Comparison of ENCODE assay signal across 24 cellular contexts in genomic region chr9:18796871-18797270, GRCh38.
DNase-seq lines count a peak whose midpoint lies in the region; ATAC-seq and TF ChIP-seq lines count a peak whose summit lies in the region.
"Had no signal": no experiment of that assay in that cellular context is flagged by ENCODE, and none has a peak within 500 bp of the region (broad histone marks: within the 10 kb centered on the region; RNA-seq: fewer than 3 reads in every experiment).

No MANE protein-coding gene starts in this region.

- no peak for TF ChIP-seq CTCF in WERI-Rb-1 (IDR thresholded peaks at IDR 0.05; ENCODE audit: low read depth, low read length)
- TF ChIP-seq CTCF in mesothelial cell of epicardium (IDR thresholded peaks at IDR 0.05; ENCODE audit: unreplicated experiment) = no peak

- no peak overlapping the region for H3K4me3 Mint-ChIP-seq in mesothelial cell of epicardium
- H3K4me3 Mint-ChIP-seq: B cell; CD8-positive, alpha-beta memory T cell; IgD-negative memory B cell had no signal

- no peaks in the 10 kb centered on the region for H3K27me3 ChIP-seq in WERI-Rb-1 (ENCODE audit: insufficient read depth, low read depth, severe bottlenecking)

- no peaks in the 10 kb centered on the region for H3K36me3 ChIP-seq in WERI-Rb-1

- peaks cover 33% of the 10 kb centered on the region for H3K4me1 Mint-ChIP-seq in mesothelial cell of epicardium
- H3K4me1 Mint-ChIP-seq: B cell; CD8-positive, alpha-beta memory T cell; IgD-negative memory B cell had no signal

- H3K9me3 Mint-ChIP-seq in mesothelial cell of epicardium = peaks cover 4% of the 10 kb centered on the region

- no peaks in the 10 kb centered on the region for H3K36me3 Mint-ChIP-seq in mesothelial cell of epicardium
- H3K36me3 Mint-ChIP-seq: CD8-positive, alpha-beta memory T cell had no signal

- H3K27ac ChIP-seq in WERI-Rb-1 = peak overlapping the region; percentile 24
- H3K27ac ChIP-seq: 22Rv1, C4-2B, HL-60, KMS-11 had no signal

- no peaks in the 10 kb centered on the region for H3K27me3 Mint-ChIP-seq in mesothelial cell of epicardium (ENCODE audit: low read depth)
- H3K27me3 Mint-ChIP-seq: B cell had no signal

- ATAC-seq in HG03354 (IDR thresholded peaks at IDR 0.05; ENCODE audit: poor library complexity, severe bottlenecking, unreplicated experiment) = no peak
- ATAC-seq in HG02571 (IDR thresholded peaks at IDR 0.05; ENCODE audit: unreplicated experiment) = no peak
- ATAC-seq: PC-3 had no signal

- no peak overlapping the region for H3K4me3 ChIP-seq in WERI-Rb-1 (ENCODE audit: low read depth, low read length)

- peak; percentile 94 to 97 for DNase-seq in NCI-H524 (lab: John Stamatoyannopoulos, UW)
- DNase-seq in NCI-H524 treated with DMSO at 0.1 percent for 48 hours (lab: John Stamatoyannopoulos, UW) = no peak
- peak; percentile 65 for DNase-seq in WERI-Rb-1
- no peak for DNase-seq in mesothelial cell of epicardium (ENCODE audit: low spot score in 2 of 2, unreplicated experiment in 2 of 2)
- no peak for DNase-seq in effector CD4-positive, alpha-beta T cell
- DNase-seq: CD8-positive, alpha-beta memory T cell; DMS153; DND-41; H7; MM.1S; NCI-H1048; NCI-H1694; NCI-H2029 treated with DMSO at 0.1 percent for 48 hours; NCI-H748 treated with DMSO at 0.1 percent for 48 hours; NK-92 treated with Interleukin-12 subunit alpha and Interleukin-12 subunit beta, amount 100 ng/mL, for 24 hours; PC-3 had no signal

- no peaks in the 10 kb centered on the region for H3K9me3 ChIP-seq in WERI-Rb-1 (ENCODE audit: severe bottlenecking)

- H3K27ac Mint-ChIP-seq in mesothelial cell of epicardium = peak overlapping the region; percentile 75
- H3K27ac Mint-ChIP-seq: B cell; CD8-positive, alpha-beta memory T cell; IgD-negative memory B cell had no signal

Comparison
In these comparisons a context has a peak if more than half of its experiments do, and no peak if none do; other contexts are left out.
1. DNase-seq: peak in NCI-H524 (2 of 2) and WERI-Rb-1 (single experiment); none in NCI-H524 treated with DMSO at 0.1 percent for 48 hours (single experiment), mesothelial cell of epicardium (0 of 2) and effector CD4-positive, alpha-beta T cell (single experiment).